In genomic region chr11:13561860-13562259, GRCh38 we compare ENCODE assay signal across 36 cellular contexts.
"Had no signal": no experiment of that assay in that cellular context is flagged by ENCODE, and none has a peak within 500 bp of the region (broad histone marks: within the 10 kb centered on the region; RNA-seq: fewer than 3 reads in every experiment).

No MANE protein-coding gene starts in this region.

- ATAC-seq: activated CD8-positive, alpha-beta T cell treated with anti-CD3 and anti-CD28 coated beads for 36 hours; activated T-cell treated with anti-CD3 and anti-CD28 coated beads, Interleukin-2, amount 50 U/mL, for 72 hours; activated T-helper 17 cell treated with anti-CD3 and anti-CD28 coated beads, Interleukin-2, amount 50 U/mL, for 72 hours; Right ventricle myocardium inferior; SK-N-SH treated with all-trans-retinoic acid at 6 μM for 48 hours had no signal

- FAIRE-seq: RCC 7860 had no signal

- DNase-seq: activated CD4-positive, alpha-beta T cell treated with anti-CD3 and anti-CD28 coated beads, Interleukin-2, amount 10 ng/mL, durations not matched to agents 24 days and 14 days; activated CD4-positive, alpha-beta T cell treated with anti-CD3 and anti-CD28 coated beads, Interleukin-2, amount 50 U/mL, for 4 hours; activated CD8-positive, alpha-beta T cell treated with anti-CD3 and anti-CD28 coated beads for 36 hours; activated effector memory CD4-positive, alpha-beta T cell treated with anti-CD3 and anti-CD28 coated beads, Interleukin-2, amount 50 U/mL, for 16 hours; activated naive CD4-positive, alpha-beta T cell; activated naive CD4-positive, alpha-beta T cell treated with anti-CD3 and anti-CD28 coated beads, Interleukin-2, amount 50 U/mL, for 16 hours; activated naive CD8-positive, alpha-beta T cell treated with anti-CD3 and anti-CD28 coated beads for 36 hours; activated T-cell treated with anti-CD3 and anti-CD28 coated beads, Interleukin-2, amount 50 U/mL, for 1 hour; activated T-cell treated with anti-CD3 and anti-CD28 coated beads, Interleukin-2, amount 50 U/mL, for 72 hours; amniotic stem cell; aorta; brain microvascular endothelial cell; central memory CD4-positive, alpha-beta T cell; MM.1S; MV-4-11; NCI-H1092; NCI-H1436 treated with DMSO at 0.1 percent for 48 hours; NCI-H1694 treated with DMSO at 0.1 percent for 48 hours; NCI-H2029; NCI-H2107; NCI-H2171; NCI-H510A; NCI-H526; NCI-H748 treated with DMSO at 0.1 percent for 48 hours; PC-9; SIG-M5; SW 1271; T-helper 1 cell; T-helper 2 cell; T-helper 9 cell had no signal

- H3K9ac ChIP-seq: KMS-11 had no signal

- H3K4me3 ChIP-seq: PC-9 had no signal

- H3K36me3 ChIP-seq: brain microvascular endothelial cell had no signal

- H3K27me3 ChIP-seq: brain microvascular endothelial cell had no signal

- H3K27ac ChIP-seq: brain microvascular endothelial cell, KMS-11, PC-9, RWPE1 had no signal

- H3K4me2 ChIP-seq: KMS-11, PC-9 had no signal

- H2AFZ ChIP-seq: PC-9 had no signal
